In genomic region chr6:30719356-30719755, GRCh38 we compare ENCODE assay signal across 8 cellular contexts. TPM values are rescaled to one million over a fixed set of nuclear protein-coding genes. Genes with fewer than 3 reads are reported as not detected.
A peak's percentile ranks its signal among the peaks of the same experiment; 100 is the strongest.
DNase-seq lines count a peak whose midpoint lies in the region; ATAC-seq and TF ChIP-seq lines count a peak whose summit lies in the region.

No MANE protein-coding gene starts in this region.

- H3K4me1 Mint-ChIP-seq in chondrocyte (ENCODE audit: low read depth) = peaks cover 56% of the 10 kb centered on the region
- peaks cover 58 to 63% of the 10 kb centered on the region in 2 donors for H3K4me1 Mint-ChIP-seq in natural killer cell treated with Interleukin-12 subunit alpha and Interleukin-12 subunit beta and Interleukin-15 and Interleukin-18, amount 100 ng/mL, for 72 hours (ENCODE audit: low read depth in 2 of 2)

- H3K27ac Mint-ChIP-seq in chondrocyte (ENCODE audit: unreplicated experiment) = peak overlapping the region; percentile 96
- peak overlapping the region; percentile 91 to 98 for H3K27ac Mint-ChIP-seq in natural killer cell treated with Interleukin-12 subunit alpha and Interleukin-12 subunit beta and Interleukin-15 and Interleukin-18, amount 100 ng/mL, for 72 hours

- peaks cover 24% of the 10 kb centered on the region for H3K36me3 ChIP-seq in Karpas-422 (ENCODE audit: insufficient read depth, low read length)

- H2AFZ ChIP-seq in Karpas-422 (ENCODE audit: low read length) = no peak overlapping the region

- ATAC-seq in natural killer cell treated with Interleukin-12 subunit alpha and Interleukin-12 subunit beta and Interleukin-15 and Interleukin-18, amount 100 ng/mL, for 72 hours = no peak
- ATAC-seq in GM19463 (IDR thresholded peaks at IDR 0.05; ENCODE audit: unreplicated experiment) (no peak), omental fat pad (ENCODE audit: low FRiP score) (no peak)

- H3K4me3 ChIP-seq in Karpas-422 (ENCODE audit: low read length) = peak overlapping the region; percentile 98

- H3K27ac ChIP-seq in C4-2B = peak overlapping the region; percentile 93
- peak overlapping the region; percentile 99 for H3K27ac ChIP-seq in Karpas-422 (ENCODE audit: low read length)

- H3K27me3 ChIP-seq in Karpas-422 (ENCODE audit: low read length) = no peaks in the 10 kb centered on the region

- TF ChIP-seq CTCF in C4-2B (conservative IDR thresholded peaks at IDR 0.05) = no peak
- no peak for TF ChIP-seq CTCF in chondrocyte (IDR thresholded peaks at IDR 0.05)
- no peak for TF ChIP-seq CTCF in omental fat pad (IDR thresholded peaks at IDR 0.05)

- peak overlapping the region; percentile 96 for H3K4me3 Mint-ChIP-seq in chondrocyte (ENCODE audit: unreplicated experiment)
- H3K4me3 Mint-ChIP-seq in natural killer cell treated with Interleukin-12 subunit alpha and Interleukin-12 subunit beta and Interleukin-15 and Interleukin-18, amount 100 ng/mL, for 72 hours = peak overlapping the region; percentile 92

- H3K36me3 Mint-ChIP-seq in chondrocyte (ENCODE audit: low read depth) = peaks cover 37% of the 10 kb centered on the region
- peaks cover 57% of the 10 kb centered on the region for H3K36me3 Mint-ChIP-seq in natural killer cell treated with Interleukin-12 subunit alpha and Interleukin-12 subunit beta and Interleukin-15 and Interleukin-18, amount 100 ng/mL, for 72 hours

- no peaks in the 10 kb centered on the region for H3K9me3 ChIP-seq in Karpas-422 (ENCODE audit: low read length)

- H3K9me2 ChIP-seq in Karpas-422 (replicated peaks; ENCODE audit: insufficient read depth, low read length) = no peaks in the 10 kb centered on the region

- peak; percentile 75 for DNase-seq in Karpas-422
- DNase-seq in chondrocyte (ENCODE audit: low spot score) = no peak
- no peak for DNase-seq in natural killer cell treated with Interleukin-12 subunit alpha and Interleukin-12 subunit beta and Interleukin-15 and Interleukin-18, amount 100 ng/mL, for 72 hours (ENCODE audit: low spot score)
- DNase-seq in stimulated activated CD4-positive, alpha-beta T cell treated with anti-CD3 and anti-CD28 coated beads, Interleukin-2, amount 100 ng/mL, for 48 hours = no peak
- DNase-seq in omental fat pad (ENCODE audit: low spot score) = no peak
- DNase-seq in NCI-H128 (lab: John Stamatoyannopoulos, UW; ENCODE audit: unreplicated experiment) = no peak

- peaks cover 43% of the 10 kb centered on the region for H3K4me1 ChIP-seq in Karpas-422 (ENCODE audit: low read length)

- H3K79me2 ChIP-seq in Karpas-422 (ENCODE audit: low read length) = peaks cover 60% of the 10 kb centered on the region

- peak overlapping the region; percentile 89 for H3K9ac ChIP-seq in Karpas-422 (ENCODE audit: low read length)

- peak overlapping the region; percentile 95 for H3K4me2 ChIP-seq in Karpas-422 (ENCODE audit: low read depth, low read length, poor library complexity, severe bottlenecking)

- no peaks in the 10 kb centered on the region for H3K9me3 Mint-ChIP-seq in chondrocyte (ENCODE audit: low read depth)
- no peaks in the 10 kb centered on the region for H3K9me3 Mint-ChIP-seq in natural killer cell treated with Interleukin-12 subunit alpha and Interleukin-12 subunit beta and Interleukin-15 and Interleukin-18, amount 100 ng/mL, for 72 hours

- H4K20me1 ChIP-seq in Karpas-422 (ENCODE audit: insufficient read depth, low read depth, low read length) = peaks cover 27% of the 10 kb centered on the region

- H3K27me3 Mint-ChIP-seq in chondrocyte (ENCODE audit: low read depth) = no peaks in the 10 kb centered on the region
- no peaks in the 10 kb centered on the region for H3K27me3 Mint-ChIP-seq in natural killer cell treated with Interleukin-12 subunit alpha and Interleukin-12 subunit beta and Interleukin-15 and Interleukin-18, amount 100 ng/mL, for 72 hours

RNA-seq across cellular contexts. Expression of gene TUBB, which starts 0.8 kb away (rescaled TPM):
- 403 and 427 TPM in 2 replicates for total RNA-seq in Karpas-422 (2014; rRNA removed; shearing (Covaris generic); ENCODE audit: low replicate concordance)
- 681 to 975 TPM (median 692 TPM) in 3 replicates for total RNA-seq in chondrocyte
- 1,000 to 10,000 TPM in 1 of 2 donors, 100 to 1,000 TPM in 1; 938 to 1,043 TPM for total RNA-seq in natural killer cell treated with Interleukin-12 subunit alpha and Interleukin-12 subunit beta and Interleukin-15 and Interleukin-18, amount 100 ng/mL, for 72 hours
- 100 to 1,000 TPM; 229 to 281 (median 256) TPM for total RNA-seq in omental fat pad

RNA-seq across cellular contexts. Expression of gene MDC1, which starts 2.3 kb away (rescaled TPM):
- total RNA-seq in Karpas-422 (2014; rRNA removed; shearing (Covaris generic); ENCODE audit: low replicate concordance) = 9.4 and 11.0 TPM in 2 replicates
- 25.5 to 33.5 TPM (median 33.1 TPM) in 3 replicates for total RNA-seq in chondrocyte
- total RNA-seq in natural killer cell treated with Interleukin-12 subunit alpha and Interleukin-12 subunit beta and Interleukin-15 and Interleukin-18, amount 100 ng/mL, for 72 hours = 100 to 1,000 TPM in 1 of 2 donors, 10 to 100 TPM in 1; 64.1 to 118 TPM
- 10 to 100 TPM in 1 of 4 donors, 1 to 10 TPM in 3; 6.2 to 15.0 (median 7.2) TPM for total RNA-seq in omental fat pad

RNA-seq across cellular contexts. Expression of gene FLOT1, which starts 23.1 kb away (rescaled TPM):
- 58.2 and 103 TPM in 2 replicates for total RNA-seq in Karpas-422 (2014; rRNA removed; shearing (Covaris generic); ENCODE audit: low replicate concordance)
- total RNA-seq in chondrocyte = 66.8 to 72.7 TPM (median 69.1 TPM) in 3 replicates
- total RNA-seq in natural killer cell treated with Interleukin-12 subunit alpha and Interleukin-12 subunit beta and Interleukin-15 and Interleukin-18, amount 100 ng/mL, for 72 hours = 100 to 1,000 TPM; 219 to 319 TPM
- total RNA-seq in omental fat pad = 100 to 1,000 TPM in 3 of 4 donors, 10 to 100 TPM in 1; 90.2 to 156 (median 142) TPM

RNA-seq across cellular contexts. Expression of gene IER3, which starts 25.0 kb away (rescaled TPM):
- total RNA-seq in Karpas-422 (2014; rRNA removed; shearing (Covaris generic); ENCODE audit: low replicate concordance) = 0.19 and 0.54 TPM in 2 replicates
- total RNA-seq in chondrocyte (332 to 354 TPM (median 333 TPM) in 3 replicates), omental fat pad (100 to 1,000 TPM in 1 of 4 donors, 10 to 100 TPM in 2, 1 to 10 TPM in 1; 6.8 to 224 (median 43.4) TPM)
- total RNA-seq in natural killer cell treated with Interleukin-12 subunit alpha and Interleukin-12 subunit beta and Interleukin-15 and Interleukin-18, amount 100 ng/mL, for 72 hours = 100 to 1,000 TPM; 128 to 346 TPM

RNA-seq across cellular contexts. Expression of gene NRM, which starts 28.6 kb away (rescaled TPM):
- total RNA-seq in Karpas-422 (2014; rRNA removed; shearing (Covaris generic); ENCODE audit: low replicate concordance) = 16.9 and 38.1 TPM in 2 replicates
- total RNA-seq in chondrocyte (18.6 to 26.3 TPM (median 20.0 TPM) in 3 replicates), omental fat pad (1 to 10 TPM; 2.9 to 5.8 (median 3.7) TPM)
- 10 to 100 TPM; 11.7 to 24.2 TPM for total RNA-seq in natural killer cell treated with Interleukin-12 subunit alpha and Interleukin-12 subunit beta and Interleukin-15 and Interleukin-18, amount 100 ng/mL, for 72 hours
